In the genomic region with DNA sequence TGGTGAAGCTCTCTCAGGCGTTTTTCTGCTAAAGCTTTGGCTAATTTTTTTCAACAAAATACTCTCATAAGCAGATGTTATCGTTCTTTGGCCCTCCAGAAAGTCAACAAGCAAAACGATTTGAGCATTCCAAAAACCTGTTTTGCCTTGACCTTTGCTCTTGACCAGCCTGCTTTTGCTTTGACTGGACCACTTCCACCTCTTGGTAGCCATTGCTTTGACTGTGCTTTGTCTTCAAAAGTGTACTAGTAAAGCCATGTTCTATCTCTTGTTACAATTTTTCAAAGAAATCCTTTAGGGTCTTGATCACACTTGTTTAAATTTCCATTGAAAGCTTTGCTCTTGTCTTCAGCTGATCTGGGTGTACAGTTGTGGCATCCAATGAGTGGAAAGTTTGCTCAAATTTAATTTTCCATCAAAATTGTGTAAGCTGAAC, we compare ENCODE assay signal across 2 cellular contexts.
TF ChIP-seq lines count a peak whose summit lies in the region.

No MANE protein-coding gene starts in this region.

TF ChIP-seq in SK-N-SH, 30 proteins besides CTCF, POLR2A, EP300 and RAD21:
- TF ChIP-seq, protein P1, sequence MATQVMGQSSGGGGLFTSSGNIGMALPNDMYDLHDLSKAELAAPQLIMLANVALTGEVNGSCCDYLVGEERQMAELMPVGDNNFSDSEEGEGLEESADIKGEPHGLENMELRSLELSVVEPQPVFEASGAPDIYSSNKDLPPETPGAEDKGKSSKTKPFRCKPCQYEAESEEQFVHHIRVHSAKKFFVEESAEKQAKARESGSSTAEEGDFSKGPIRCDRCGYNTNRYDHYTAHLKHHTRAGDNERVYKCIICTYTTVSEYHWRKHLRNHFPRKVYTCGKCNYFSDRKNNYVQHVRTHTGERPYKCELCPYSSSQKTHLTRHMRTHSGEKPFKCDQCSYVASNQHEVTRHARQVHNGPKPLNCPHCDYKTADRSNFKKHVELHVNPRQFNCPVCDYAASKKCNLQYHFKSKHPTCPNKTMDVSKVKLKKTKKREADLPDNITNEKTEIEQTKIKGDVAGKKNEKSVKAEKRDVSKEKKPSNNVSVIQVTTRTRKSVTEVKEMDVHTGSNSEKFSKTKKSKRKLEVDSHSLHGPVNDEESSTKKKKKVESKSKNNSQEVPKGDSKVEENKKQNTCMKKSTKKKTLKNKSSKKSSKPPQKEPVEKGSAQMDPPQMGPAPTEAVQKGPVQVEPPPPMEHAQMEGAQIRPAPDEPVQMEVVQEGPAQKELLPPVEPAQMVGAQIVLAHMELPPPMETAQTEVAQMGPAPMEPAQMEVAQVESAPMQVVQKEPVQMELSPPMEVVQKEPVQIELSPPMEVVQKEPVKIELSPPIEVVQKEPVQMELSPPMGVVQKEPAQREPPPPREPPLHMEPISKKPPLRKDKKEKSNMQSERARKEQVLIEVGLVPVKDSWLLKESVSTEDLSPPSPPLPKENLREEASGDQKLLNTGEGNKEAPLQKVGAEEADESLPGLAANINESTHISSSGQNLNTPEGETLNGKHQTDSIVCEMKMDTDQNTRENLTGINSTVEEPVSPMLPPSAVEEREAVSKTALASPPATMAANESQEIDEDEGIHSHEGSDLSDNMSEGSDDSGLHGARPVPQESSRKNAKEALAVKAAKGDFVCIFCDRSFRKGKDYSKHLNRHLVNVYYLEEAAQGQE (IDR thresholded peaks at IDR 0.05; ENCODE audit: low read depth, low read length): no peak
- TF ChIP-seq POLR2AphosphoS5 (IDR thresholded peaks at IDR 0.05; ENCODE audit: low read depth, low read length) (no peak), CHD2 (IDR thresholded peaks at IDR 0.05; ENCODE audit: low read length, partially characterized antibody) (no peak), RFX5 (IDR thresholded peaks at IDR 0.05; ENCODE audit: low read length) (no peak), JUND (IDR thresholded peaks at IDR 0.05) (no peak), GABPA (IDR thresholded peaks at IDR 0.05; ENCODE audit: low read depth) (no peak)
- TF ChIP-seq, protein P2, sequence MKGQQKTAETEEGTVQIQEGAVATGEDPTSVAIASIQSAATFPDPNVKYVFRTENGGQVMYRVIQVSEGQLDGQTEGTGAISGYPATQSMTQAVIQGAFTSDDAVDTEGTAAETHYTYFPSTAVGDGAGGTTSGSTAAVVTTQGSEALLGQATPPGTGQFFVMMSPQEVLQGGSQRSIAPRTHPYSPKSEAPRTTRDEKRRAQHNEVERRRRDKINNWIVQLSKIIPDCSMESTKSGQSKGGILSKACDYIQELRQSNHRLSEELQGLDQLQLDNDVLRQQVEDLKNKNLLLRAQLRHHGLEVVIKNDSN (IDR thresholded peaks at IDR 0.05; ENCODE audit: borderline replicate concordance, low read depth): no peak
- TF ChIP-seq, protein P3, sequence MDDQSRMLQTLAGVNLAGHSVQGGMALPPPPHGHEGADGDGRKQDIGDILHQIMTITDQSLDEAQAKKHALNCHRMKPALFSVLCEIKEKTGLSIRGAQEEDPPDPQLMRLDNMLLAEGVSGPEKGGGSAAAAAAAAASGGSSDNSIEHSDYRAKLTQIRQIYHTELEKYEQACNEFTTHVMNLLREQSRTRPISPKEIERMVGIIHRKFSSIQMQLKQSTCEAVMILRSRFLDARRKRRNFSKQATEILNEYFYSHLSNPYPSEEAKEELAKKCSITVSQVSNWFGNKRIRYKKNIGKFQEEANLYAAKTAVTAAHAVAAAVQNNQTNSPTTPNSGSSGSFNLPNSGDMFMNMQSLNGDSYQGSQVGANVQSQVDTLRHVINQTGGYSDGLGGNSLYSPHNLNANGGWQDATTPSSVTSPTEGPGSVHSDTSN (IDR thresholded peaks at IDR 0.05): no peak
- TF ChIP-seq, protein P4, sequence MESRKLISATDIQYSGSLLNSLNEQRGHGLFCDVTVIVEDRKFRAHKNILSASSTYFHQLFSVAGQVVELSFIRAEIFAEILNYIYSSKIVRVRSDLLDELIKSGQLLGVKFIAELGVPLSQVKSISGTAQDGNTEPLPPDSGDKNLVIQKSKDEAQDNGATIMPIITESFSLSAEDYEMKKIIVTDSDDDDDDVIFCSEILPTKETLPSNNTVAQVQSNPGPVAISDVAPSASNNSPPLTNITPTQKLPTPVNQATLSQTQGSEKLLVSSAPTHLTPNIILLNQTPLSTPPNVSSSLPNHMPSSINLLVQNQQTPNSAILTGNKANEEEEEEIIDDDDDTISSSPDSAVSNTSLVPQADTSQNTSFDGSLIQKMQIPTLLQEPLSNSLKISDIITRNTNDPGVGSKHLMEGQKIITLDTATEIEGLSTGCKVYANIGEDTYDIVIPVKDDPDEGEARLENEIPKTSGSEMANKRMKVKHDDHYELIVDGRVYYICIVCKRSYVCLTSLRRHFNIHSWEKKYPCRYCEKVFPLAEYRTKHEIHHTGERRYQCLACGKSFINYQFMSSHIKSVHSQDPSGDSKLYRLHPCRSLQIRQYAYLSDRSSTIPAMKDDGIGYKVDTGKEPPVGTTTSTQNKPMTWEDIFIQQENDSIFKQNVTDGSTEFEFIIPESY (IDR thresholded peaks at IDR 0.05; ENCODE audit: borderline replicate concordance, low read depth): no peak

TF ChIP-seq in SK-N-SH treated with all-trans-retinoic acid at 6 μM for 48 hours, 23 proteins besides CTCF, POLR2A, EP300 and RAD21:
- TF ChIP-seq, protein P5, sequence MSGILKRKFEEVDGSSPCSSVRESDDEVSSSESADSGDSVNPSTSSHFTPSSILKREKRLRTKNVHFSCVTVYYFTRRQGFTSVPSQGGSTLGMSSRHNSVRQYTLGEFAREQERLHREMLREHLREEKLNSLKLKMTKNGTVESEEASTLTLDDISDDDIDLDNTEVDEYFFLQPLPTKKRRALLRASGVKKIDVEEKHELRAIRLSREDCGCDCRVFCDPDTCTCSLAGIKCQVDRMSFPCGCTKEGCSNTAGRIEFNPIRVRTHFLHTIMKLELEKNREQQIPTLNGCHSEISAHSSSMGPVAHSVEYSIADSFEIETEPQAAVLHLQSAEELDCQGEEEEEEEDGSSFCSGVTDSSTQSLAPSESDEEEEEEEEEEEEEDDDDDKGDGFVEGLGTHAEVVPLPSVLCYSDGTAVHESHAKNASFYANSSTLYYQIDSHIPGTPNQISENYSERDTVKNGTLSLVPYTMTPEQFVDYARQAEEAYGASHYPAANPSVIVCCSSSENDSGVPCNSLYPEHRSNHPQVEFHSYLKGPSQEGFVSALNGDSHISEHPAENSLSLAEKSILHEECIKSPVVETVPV (CRISPR knock-in tag; IDR thresholded peaks at IDR 0.05): no peak
- no peak for TF ChIP-seq ZNF70 (CRISPR knock-in tag; IDR thresholded peaks at IDR 0.05)
- no peak for TF ChIP-seq ZFP30 (CRISPR knock-in tag; IDR thresholded peaks at IDR 0.05)
- no peak for TF ChIP-seq ZFP3 (CRISPR knock-in tag; IDR thresholded peaks at IDR 0.05)
